ENCODE assay signal across 8 cellular contexts in the genomic region with DNA sequence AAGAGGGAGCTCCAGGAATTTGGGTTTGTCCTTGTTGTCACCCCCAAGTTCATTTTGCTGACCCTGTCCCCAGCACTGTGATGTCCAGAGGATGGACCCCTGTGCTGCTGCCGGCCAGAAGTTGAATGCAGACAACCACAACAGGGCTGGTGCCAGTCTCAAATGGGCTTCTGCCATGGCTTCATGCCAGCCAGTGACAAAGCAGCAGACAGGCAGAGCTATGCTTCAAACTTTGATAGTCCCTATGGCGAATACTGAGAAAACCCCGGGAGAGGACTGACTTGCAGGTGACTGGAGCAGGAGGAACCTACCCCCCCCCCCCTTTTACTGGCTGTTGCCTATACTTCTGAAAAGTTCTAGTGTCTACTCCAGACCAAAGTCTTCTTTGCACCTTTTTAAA. TPM values are rescaled to one million over a fixed set of nuclear protein-coding genes. Genes with fewer than 3 reads are reported as not detected.
DNase-seq lines count a peak whose midpoint lies in the region; ATAC-seq, FAIRE-seq and TF ChIP-seq lines count a peak whose summit lies in the region.

No MANE protein-coding gene starts in this region.

- no peaks in the 10 kb centered on the region for H3K9me3 Mint-ChIP-seq in osteocyte (ENCODE audit: unreplicated experiment)

- peak; percentile 45 for DNase-seq in EL
- DNase-seq in RCC 7860 (ENCODE audit: low spot score), result peak; percentile 72
- DNase-seq in fibroblast of mammary gland (ENCODE audit: low read depth), result no peak
- DNase-seq in osteocyte (ENCODE audit: extremely low spot score, unreplicated experiment), result no peak
- DNase-seq in stimulated activated CD4-positive, alpha-beta T cell treated with anti-CD3 and anti-CD28 coated beads, Interleukin-4, amount 100 ng/mL, for 1 hour, result no peak
- no peak for DNase-seq in GM19238 (ENCODE audit: insufficient read length, low spot score)
- DNase-seq in left colon, result no peak

- peaks cover 53% of the 10 kb centered on the region for H3K4me1 Mint-ChIP-seq in osteocyte (ENCODE audit: unreplicated experiment)

- H3K4me3 ChIP-seq in fibroblast of mammary gland (ENCODE audit: control insufficient read depth, low read depth, low read length), result peak overlapping the region; percentile 69

- TF ChIP-seq CTCF in fibroblast of mammary gland (conservative IDR thresholded peaks at IDR 0.05; ENCODE audit: control insufficient read depth, insufficient read depth, low read depth, low read length) (no peak), osteocyte (IDR thresholded peaks at IDR 0.05) (no peak)

- peaks cover 51% of the 10 kb centered on the region for H3K36me3 Mint-ChIP-seq in osteocyte (ENCODE audit: unreplicated experiment)

- no peaks in the 10 kb centered on the region for H3K27me3 Mint-ChIP-seq in osteocyte (ENCODE audit: unreplicated experiment)

- H3K27ac Mint-ChIP-seq in osteocyte (ENCODE audit: unreplicated experiment), result peak overlapping the region; percentile 89

- intact Hi-C loops in left colon (cut with DNase I, micrococcal nuclease), result no loop called here

- H3K4me3 Mint-ChIP-seq in osteocyte (ENCODE audit: unreplicated experiment), result peak overlapping the region; percentile 98

- FAIRE-seq in RCC 7860 (lab: Jason Lieb, UNC), result no peak

- ATAC-seq in HG03280 (IDR thresholded peaks at IDR 0.05; ENCODE audit: unreplicated experiment) (no peak), left colon (no peak)

RNA-seq across cellular contexts. Expression of gene SMAD7, which starts 3.2 kb away (rescaled TPM):
- total RNA-seq in osteocyte (53.6 and 55.8 TPM in 2 replicates), left colon (10 to 100 TPM; 36.4 to 50.0 TPM)

Comparison
In these comparisons a context has a peak if more than half of its experiments do, and no peak if none do; other contexts are left out.
1. DNase-seq: peak in EL (single experiment) and RCC 7860 (single experiment); none in fibroblast of mammary gland (single experiment), osteocyte (single experiment), stimulated activated CD4-positive, alpha-beta T cell treated with anti-CD3 and anti-CD28 coated beads, Interleukin-4, amount 100 ng/mL, for 1 hour (single experiment), GM19238 (single experiment) and left colon (0 of 2).